21 cellular contexts compared by ENCODE assay signal in genomic region chr1:224727851-224728250, GRCh38.
DNase-seq lines count a peak whose midpoint lies in the region; ATAC-seq and TF ChIP-seq lines count a peak whose summit lies in the region.
"Had no signal": no experiment of that assay in that cellular context is flagged by ENCODE, and none has a peak within 500 bp of the region (broad histone marks: within the 10 kb centered on the region; RNA-seq: fewer than 3 reads in every experiment).

No MANE protein-coding gene starts in this region.

- 3 to 4% methylated on average over 3 of the region's 3 CpGs for WGBS in GM23248 (ENCODE audit: low coverage in 1 of 2, low lambda C conversion rate in 2 of 2, missing lambda C conversion rate in 2 of 2), 2 experiments

- BruUV-seq in MCF 10A (replicated peaks; lab: Mats Ljungman, UMichigan), result no TSS peak

- H3K4me3 Mint-ChIP-seq in MCF 10A (ENCODE audit: unreplicated experiment), result no peak overlapping the region
- H3K4me3 Mint-ChIP-seq: activated CD4-positive, alpha-beta T cell treated with anti-CD3 and anti-CD28 coated beads, Interleukin-2, amount 10 ng/mL, durations not matched to agents 7 days and 5 days; naive thymus-derived CD8-positive, alpha-beta T cell; stimulated activated naive CD8-positive, alpha-beta T cell treated with anti-CD3 and anti-CD28 coated beads, Interleukin-15, Interleukin-2, amounts not matched to agents 100 ng/mL and 50 ng/mL, for 24 hours; T-helper 1 cell treated with Interleukin-12 subunit alpha and Interleukin-12 subunit beta and Interleukin-4 antibody, amounts not matched to agents 30 μg/mL and 1 μg/mL, for 36 hours had no signal

- H3K27ac ChIP-seq in GM23248 (peak overlapping the region; percentile 86), vagina (peak overlapping the region; percentile 72)
- H3K27ac ChIP-seq: cardiac muscle cell, upper lobe of left lung, VCaP had no signal

- H3K9me3 ChIP-seq in GM23248 (ENCODE audit: low read depth), result no peaks in the 10 kb centered on the region
- no peaks in the 10 kb centered on the region for H3K9me3 ChIP-seq in vagina
- H3K9me3 ChIP-seq: Caco-2, upper lobe of left lung had no signal

- CTCF ChIA-PET in MCF 10A (lab: Yijun Ruan, JAX), result interaction anchor here (0.6 to 4.2 kb wide), 9 partner anchors 9 to 215 kb away, joined by 3 to 29 read pairs (median 8); no protein-coding TSS in a partner anchor

- H3K9ac ChIP-seq in GM23248, result peak overlapping the region; percentile 64

- TF ChIP-seq POLR2A in vagina (IDR thresholded peaks at IDR 0.05), result no peak
- no peak for TF ChIP-seq POLR2A in GM18505 (IDR thresholded peaks at IDR 0.05; ENCODE audit: borderline replicate concordance, extremely low read depth, insufficient read depth, insufficient read length)

- peak overlapping the region; percentile 58 for H2AFZ ChIP-seq in GM23248

- H3K27me3 ChIP-seq in GM23248 (replicated peaks; ENCODE audit: insufficient read depth) (no peaks in the 10 kb centered on the region), vagina (no peaks in the 10 kb centered on the region)
- H3K27me3 ChIP-seq: cardiac muscle cell, upper lobe of left lung had no signal

- H3K4me1 ChIP-seq in GM23248 (ENCODE audit: insufficient read depth) (peaks cover 39% of the 10 kb centered on the region), vagina (peaks cover 17% of the 10 kb centered on the region)
- H3K4me1 ChIP-seq: Caco-2 had no signal

- no peaks in the 10 kb centered on the region for H4K20me1 ChIP-seq in GM23248 (ENCODE audit: insufficient read depth)

- H3F3A ChIP-seq in GM23248 (ENCODE audit: insufficient read depth), result peaks cover 34% of the 10 kb centered on the region

- peak; percentile 82 for DNase-seq in GM23248
- DNase-seq in MCF 10A (ENCODE audit: unreplicated experiment), result no peak
- peak; percentile 90 for DNase-seq in left kidney (ENCODE audit: low read depth, low spot score)
- DNase-seq in vagina (ENCODE audit: extremely low spot score in 2 of 2), result no peak
- DNase-seq: activated CD4-positive, alpha-beta T cell treated with anti-CD3 and anti-CD28 coated beads, Interleukin-2, amount 10 ng/mL, durations not matched to agents 7 days and 5 days; Caco-2; kidney glomerular epithelial cell; naive thymus-derived CD8-positive, alpha-beta T cell; NCI-H187; NCI-H226; posterior cingulate gyrus; upper lobe of left lung had no signal

- no peaks in the 10 kb centered on the region for H3K27me3 Mint-ChIP-seq in MCF 10A (ENCODE audit: insufficient read depth, unreplicated experiment)
- H3K27me3 Mint-ChIP-seq: stimulated activated naive CD8-positive, alpha-beta T cell treated with anti-CD3 and anti-CD28 coated beads, Interleukin-15, Interleukin-2, amounts not matched to agents 100 ng/mL and 50 ng/mL, for 24 hours had no signal

- no peaks in the 10 kb centered on the region for H3K9me3 Mint-ChIP-seq in MCF 10A (ENCODE audit: unreplicated experiment)
- H3K9me3 Mint-ChIP-seq: activated CD4-positive, alpha-beta T cell treated with anti-CD3 and anti-CD28 coated beads, Interleukin-2, amount 10 ng/mL, durations not matched to agents 7 days and 5 days; naive thymus-derived CD8-positive, alpha-beta T cell; stimulated activated naive CD8-positive, alpha-beta T cell treated with anti-CD3 and anti-CD28 coated beads, Interleukin-15, Interleukin-2, amounts not matched to agents 100 ng/mL and 50 ng/mL, for 24 hours; T-helper 1 cell treated with Interleukin-12 subunit alpha and Interleukin-12 subunit beta and Interleukin-4 antibody, amounts not matched to agents 30 μg/mL and 1 μg/mL, for 36 hours had no signal

- intact Hi-C loops in MCF 10A (cut with micrococcal nuclease) (no loop called here), vagina (cut with DNase I) (no loop called here)

- no peaks in the 10 kb centered on the region for H3K79me2 ChIP-seq in GM23248 (ENCODE audit: insufficient read depth)

- peak overlapping the region; percentile 60 for H3K4me2 ChIP-seq in GM23248 (ENCODE audit: unreplicated experiment)

- POLR2A ChIA-PET in MCF 10A (lab: Yijun Ruan, JAX), result interaction anchor here (1.7 to 2.1 kb wide), 2 partner anchors 15 to 20 kb away, joined by 6 to 9 read pairs; no protein-coding TSS in a partner anchor

- in situ Hi-C loops in GM23248 (cut with MboI), result no loop called here

- no peaks in the 10 kb centered on the region for H3K36me3 Mint-ChIP-seq in MCF 10A (ENCODE audit: insufficient read depth, unreplicated experiment)
- H3K36me3 Mint-ChIP-seq: naive thymus-derived CD8-positive, alpha-beta T cell had no signal

- no peak for ATAC-seq in HG02610 (IDR thresholded peaks at IDR 0.05; ENCODE audit: unreplicated experiment)
- ATAC-seq in GM18505 (IDR thresholded peaks at IDR 0.05; ENCODE audit: unreplicated experiment), result no peak
- ATAC-seq in HG03439 (IDR thresholded peaks at IDR 0.05; ENCODE audit: unreplicated experiment), result no peak
- ATAC-seq: K562; naive thymus-derived CD8-positive, alpha-beta T cell; Panc1 had no signal

- TF ChIP-seq CTCF in MCF 10A (IDR thresholded peaks at IDR 0.05; ENCODE audit: unreplicated experiment) (no peak), vagina (IDR thresholded peaks at IDR 0.05) (no peak)

- H3K4me1 Mint-ChIP-seq in MCF 10A (ENCODE audit: insufficient read depth, unreplicated experiment), result peaks cover 44% of the 10 kb centered on the region

- no peaks in the 10 kb centered on the region for H3K36me3 ChIP-seq in GM23248 (ENCODE audit: low read depth)
- no peaks in the 10 kb centered on the region for H3K36me3 ChIP-seq in vagina
- H3K36me3 ChIP-seq: cardiac muscle cell, upper lobe of left lung had no signal

- peak overlapping the region; percentile 87 for H3K27ac Mint-ChIP-seq in MCF 10A (ENCODE audit: low read depth, unreplicated experiment)
- H3K27ac Mint-ChIP-seq: activated CD4-positive, alpha-beta T cell treated with anti-CD3 and anti-CD28 coated beads, Interleukin-2, amount 10 ng/mL, durations not matched to agents 7 days and 5 days; naive thymus-derived CD8-positive, alpha-beta T cell; stimulated activated naive CD8-positive, alpha-beta T cell treated with anti-CD3 and anti-CD28 coated beads, Interleukin-15, Interleukin-2, amounts not matched to agents 100 ng/mL and 50 ng/mL, for 24 hours; T-helper 1 cell treated with Interleukin-12 subunit alpha and Interleukin-12 subunit beta and Interleukin-4 antibody, amounts not matched to agents 30 μg/mL and 1 μg/mL, for 36 hours had no signal

- no peak overlapping the region for H3K4me3 ChIP-seq in GM23248
- no peak overlapping the region for H3K4me3 ChIP-seq in vagina
- H3K4me3 ChIP-seq: cardiac muscle cell, K562, upper lobe of left lung had no signal

- no peaks in the 10 kb centered on the region for H3K9me2 ChIP-seq in GM23248 (ENCODE audit: insufficient read depth)

Comparison
In these comparisons a context has a peak if more than half of its experiments do, and no peak if none do; other contexts are left out.
1. DNase-seq: peak in GM23248 (single experiment) and left kidney (single experiment); none in MCF 10A (single experiment) and vagina (0 of 2).